ENCODE assay signal across 13 cellular contexts in genomic region chr6:16403831-16404230, GRCh38.
A peak's percentile ranks its signal among the peaks of the same experiment; 100 is the strongest.
DNase-seq lines count a peak whose midpoint lies in the region; ATAC-seq and TF ChIP-seq lines count a peak whose summit lies in the region.
"Had no signal": no experiment of that assay in that cellular context is flagged by ENCODE, and none has a peak within 500 bp of the region (broad histone marks: within the 10 kb centered on the region; RNA-seq: fewer than 3 reads in every experiment).

No MANE protein-coding gene starts in this region.

- H3K23ac ChIP-seq in trophoblast cell (ENCODE audit: low read length): no peak overlapping the region

- no peak overlapping the region for H2AK5ac ChIP-seq in trophoblast cell (ENCODE audit: low read length)

- H2BK120ac ChIP-seq in trophoblast cell (ENCODE audit: insufficient read depth, low read length, poor library complexity): peak overlapping the region; percentile 48

- H2AFZ ChIP-seq in KMS-11 (ENCODE audit: low read depth): no peak overlapping the region
- H2AFZ ChIP-seq in trophoblast cell (ENCODE audit: insufficient read depth, low read length, poor library complexity): no peak overlapping the region

- H2BK5ac ChIP-seq in trophoblast cell (ENCODE audit: low read depth, low read length, poor library complexity): no peak overlapping the region

- H3K9me2 ChIP-seq in DOHH2 (replicated peaks; ENCODE audit: control insufficient read depth, low read length): no peaks in the 10 kb centered on the region

- H3K4me2 ChIP-seq in DOHH2 (ENCODE audit: low read length) (no peak overlapping the region), KMS-11 (no peak overlapping the region), trophoblast cell (ENCODE audit: low read length) (no peak overlapping the region)

- H3K9me3 Mint-ChIP-seq in central memory CD8-positive, alpha-beta T cell: no peaks in the 10 kb centered on the region

- no peaks in the 10 kb centered on the region for H3K27me3 Mint-ChIP-seq in central memory CD8-positive, alpha-beta T cell

- TF ChIP-seq POLR2A in GM18505 (IDR thresholded peaks at IDR 0.05; ENCODE audit: borderline replicate concordance, extremely low read depth, insufficient read depth, insufficient read length): no peak

- H3K18ac ChIP-seq in trophoblast cell (ENCODE audit: low read length): no peak overlapping the region

- H3F3A ChIP-seq in DOHH2 (ENCODE audit: control insufficient read depth, insufficient read depth): no peaks in the 10 kb centered on the region

- no peak for ATAC-seq in central memory CD8-positive, alpha-beta T cell (replicated peaks; ENCODE audit: extremely low read depth, poor library complexity, severe bottlenecking)
- ATAC-seq in GM18502 (IDR thresholded peaks at IDR 0.05; ENCODE audit: poor library complexity, unreplicated experiment) (no peak), GM18505 (IDR thresholded peaks at IDR 0.05; ENCODE audit: unreplicated experiment) (no peak), HG02678 (IDR thresholded peaks at IDR 0.05; ENCODE audit: unreplicated experiment) (no peak), HG03520 (IDR thresholded peaks at IDR 0.05; ENCODE audit: unreplicated experiment) (no peak)

- no peak overlapping the region for H3K4me3 ChIP-seq in DOHH2 (ENCODE audit: low read length)
- H3K4me3 ChIP-seq in KMS-11 (IDR thresholded peaks at IDR 0.05; ENCODE audit: insufficient read depth, low read depth, low read length): no peak overlapping the region
- H3K4me3 ChIP-seq in trophoblast cell (ENCODE audit: low read depth, low read length): no peak overlapping the region

- H3K14ac ChIP-seq in trophoblast cell (ENCODE audit: low read length): no peak overlapping the region

- H4K8ac ChIP-seq in trophoblast cell (ENCODE audit: low read depth, low read length): no peak overlapping the region

- H3K9ac ChIP-seq in KMS-11: no peak overlapping the region
- H3K9ac ChIP-seq in trophoblast cell (ENCODE audit: low read length): no peak overlapping the region

- H3K36me3 ChIP-seq in DOHH2 (ENCODE audit: control insufficient read depth, low read length): no peaks in the 10 kb centered on the region
- H3K36me3 ChIP-seq in KMS-11 (ENCODE audit: insufficient read depth): no peaks in the 10 kb centered on the region
- no peaks in the 10 kb centered on the region for H3K36me3 ChIP-seq in trophoblast cell (ENCODE audit: control insufficient read depth in 1 of 2, insufficient read depth in 2 of 2, low read length in 2 of 2)

- H3K4me3 Mint-ChIP-seq in central memory CD8-positive, alpha-beta T cell: no peak overlapping the region

- peaks cover 21% of the 10 kb centered on the region for H3K79me1 ChIP-seq in trophoblast cell (ENCODE audit: low read length)

- H3K36me3 Mint-ChIP-seq in central memory CD8-positive, alpha-beta T cell (ENCODE audit: insufficient read depth): peaks cover 22% of the 10 kb centered on the region

- no CpG with 5 or more reads among the region's 3 CpGs for WGBS in trophoblast cell (ENCODE audit: extremely low coverage, insufficient coverage, insufficient read length)

- H3K4me1 Mint-ChIP-seq in central memory CD8-positive, alpha-beta T cell: peaks cover 35% of the 10 kb centered on the region

- peak overlapping the region; percentile 88 for H4K91ac ChIP-seq in trophoblast cell (ENCODE audit: low read depth, low read length)

- H2BK12ac ChIP-seq in trophoblast cell (ENCODE audit: low read length): no peak overlapping the region

- H3K4ac ChIP-seq in trophoblast cell (ENCODE audit: low read depth, low read length): no peak overlapping the region

- H3K9me3 ChIP-seq in DOHH2 (ENCODE audit: control insufficient read depth, insufficient read depth, low read length) (no peaks in the 10 kb centered on the region), trophoblast cell (ENCODE audit: insufficient read depth, low read depth, low read length) (no peaks in the 10 kb centered on the region)

- peaks cover 47% of the 10 kb centered on the region for H3K4me1 ChIP-seq in DOHH2 (ENCODE audit: control insufficient read depth, low read length)
- no peaks in the 10 kb centered on the region for H3K4me1 ChIP-seq in KMS-11 (ENCODE audit: low read depth, poor library complexity, severe bottlenecking)
- peaks cover 17 to 20% of the 10 kb centered on the region in 2 experiments for H3K4me1 ChIP-seq in trophoblast cell (ENCODE audit: control insufficient read depth in 1 of 2, insufficient read depth in 2 of 2, low read length in 2 of 2)

- no peak overlapping the region for H4K12ac ChIP-seq in trophoblast cell (ENCODE audit: low read depth, low read length)

- no peaks in the 10 kb centered on the region for H4K20me1 ChIP-seq in DOHH2 (ENCODE audit: control insufficient read depth, insufficient read depth, low read depth, low read length)
- no peaks in the 10 kb centered on the region for H4K20me1 ChIP-seq in KMS-11 (ENCODE audit: insufficient read depth)

- TF ChIP-seq CTCF in DOHH2 (IDR thresholded peaks at IDR 0.05; ENCODE audit: low read depth, low read length, poor library complexity, severe bottlenecking): peak; percentile 54
- TF ChIP-seq CTCF in KMS-11 (conservative IDR thresholded peaks at IDR 0.05; ENCODE audit: low read depth, low read length): peak; percentile 52

- peak overlapping the region; percentile 17 for H3K27ac Mint-ChIP-seq in central memory CD8-positive, alpha-beta T cell (ENCODE audit: low read depth)

- H3K27me3 ChIP-seq in DOHH2 (ENCODE audit: control insufficient read depth, low read length): no peaks in the 10 kb centered on the region
- H3K27me3 ChIP-seq in KMS-11 (ENCODE audit: insufficient read depth, low read depth): no peaks in the 10 kb centered on the region
- H3K27me3 ChIP-seq in trophoblast cell (ENCODE audit: insufficient read depth, low read length): no peaks in the 10 kb centered on the region

- no peak overlapping the region for H3K27ac ChIP-seq in DOHH2 (ENCODE audit: low read depth, low read length)
- no peak overlapping the region for H3K27ac ChIP-seq in KMS-11
- peak overlapping the region; percentile 87 for H3K27ac ChIP-seq in trophoblast cell (ENCODE audit: low read depth, low read length)

- DNase-seq in central memory CD8-positive, alpha-beta T cell (ENCODE audit: low spot score in 2 of 2): no peak
- DNase-seq in trophoblast cell: no peak
- DNase-seq: activated CD4-positive, alpha-beta T cell treated with anti-CD3 and anti-CD28 coated beads for 4 hours; DND-41; erythroblast; stimulated activated CD4-positive, alpha-beta T cell treated with anti-CD3 and anti-CD28 coated beads, Interleukin-1b, Interleukin-23, amount 100 ng/mL, for 48 hours; substantia nigra had no signal

- no peaks in the 10 kb centered on the region for H3K79me2 ChIP-seq in DOHH2 (ENCODE audit: control insufficient read depth, low read length)
- no peaks in the 10 kb centered on the region for H3K79me2 ChIP-seq in KMS-11 (ENCODE audit: insufficient read depth, low read depth)
- no peaks in the 10 kb centered on the region for H3K79me2 ChIP-seq in trophoblast cell (ENCODE audit: control insufficient read depth, insufficient read depth, low read length, poor library complexity)
